ENCODE assay signal across 24 cellular contexts in the genomic region with DNA sequence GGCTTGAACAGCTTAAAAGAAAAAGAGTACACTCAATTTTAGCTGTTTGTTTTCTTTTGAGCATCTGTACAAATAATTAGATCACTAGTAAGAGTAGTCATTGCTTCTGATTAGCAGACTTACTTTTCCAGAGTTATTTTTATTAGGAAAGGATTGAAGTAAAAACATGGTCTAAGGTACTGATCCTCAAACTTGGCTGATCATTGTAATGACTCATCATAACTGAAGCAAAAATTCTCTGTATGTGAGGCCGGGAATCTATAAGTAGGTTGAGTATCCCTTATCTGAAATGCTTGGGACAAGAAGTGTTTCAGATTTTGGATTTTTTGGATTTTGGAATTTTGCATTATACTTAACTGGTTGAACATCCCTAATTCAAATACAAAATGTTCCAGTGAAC.
"Had no signal": no experiment of that assay in that cellular context is flagged by ENCODE, and none has a peak within 500 bp of the region (broad histone marks: within the 10 kb centered on the region; RNA-seq: fewer than 3 reads in every experiment).

No MANE protein-coding gene starts in this region.

- H3K4me3 ChIP-seq: dorsolateral prefrontal cortex, heart left ventricle, left lung, lung, psoas muscle, right lobe of liver, spleen, testis, tibial nerve, upper lobe of right lung, vagina had no signal

- H3K4me3 Mint-ChIP-seq: naive B cell; nephron; stimulated activated naive B cell treated with anti-CD40 and anti-IgM and Interleukin-4, amounts not matched to agents 10 μg/mL and 1 μg/mL and 100 μg/mL, for 72 hours; stimulated activated naive CD8-positive, alpha-beta T cell treated with anti-CD3 and anti-CD28 coated beads, Interleukin-15, amount 100 ng/mL, for 72 hours had no signal

- FAIRE-seq: frontal cortex, islet of Langerhans had no signal

- H3K4me1 ChIP-seq: left lung, psoas muscle, testis, upper lobe of right lung had no signal

- H3K27ac Mint-ChIP-seq: naive B cell; nephron; stimulated activated naive B cell treated with anti-CD40 and anti-IgM and Interleukin-4, amounts not matched to agents 10 μg/mL and 1 μg/mL and 100 μg/mL, for 72 hours; stimulated activated naive CD8-positive, alpha-beta T cell treated with anti-CD3 and anti-CD28 coated beads, Interleukin-15, amount 100 ng/mL, for 72 hours had no signal

- H3K27ac ChIP-seq: dorsolateral prefrontal cortex, heart left ventricle, left lung, psoas muscle, right lobe of liver, spleen, testis, tibial nerve, upper lobe of right lung, vagina had no signal

- H3K9me3 ChIP-seq: heart left ventricle, left lung, psoas muscle, right lobe of liver, spleen, testis, tibial nerve, upper lobe of right lung, vagina had no signal

- H3K4me1 Mint-ChIP-seq: nephron; stimulated activated naive B cell treated with anti-CD40 and anti-IgM and Interleukin-4, amounts not matched to agents 10 μg/mL and 1 μg/mL and 100 μg/mL, for 72 hours had no signal

- H3K9me3 Mint-ChIP-seq: naive B cell; nephron; stimulated activated naive B cell treated with anti-CD40 and anti-IgM and Interleukin-4, amounts not matched to agents 10 μg/mL and 1 μg/mL and 100 μg/mL, for 72 hours; stimulated activated naive CD8-positive, alpha-beta T cell treated with anti-CD3 and anti-CD28 coated beads, Interleukin-15, amount 100 ng/mL, for 72 hours had no signal

- ATAC-seq: heart left ventricle; left lung; psoas muscle; right lobe of liver; stimulated activated naive B cell treated with anti-CD40 and anti-IgM and Interleukin-4, amounts not matched to agents 10 μg/mL and 1 μg/mL and 100 μg/mL, for 72 hours; stimulated activated naive CD8-positive, alpha-beta T cell treated with anti-CD3 and anti-CD28 coated beads, Interleukin-15, amount 100 ng/mL, for 72 hours; upper lobe of right lung had no signal

- DNase-seq: cortex of kidney; dorsolateral prefrontal cortex; effector CD8-positive, alpha-beta T cell; heart left ventricle; hippocampal formation; left lung; mesendoderm; naive B cell; psoas muscle; retina; right lobe of liver; spleen; stimulated activated CD4-positive, alpha-beta T cell treated with anti-CD3 and anti-CD28 coated beads, Interleukin-2, amount 100 ng/mL, for 24 hours; stimulated activated CD4-positive, alpha-beta T cell treated with anti-CD3 and anti-CD28 coated beads, Interleukin-4, amount 100 ng/mL, for 4 hours; stimulated activated naive B cell treated with anti-CD40 and anti-IgM and Interleukin-4, amounts not matched to agents 10 μg/mL and 1 μg/mL and 100 μg/mL, for 72 hours; stimulated activated naive CD8-positive, alpha-beta T cell treated with anti-CD3 and anti-CD28 coated beads, Interleukin-15, amount 100 ng/mL, for 72 hours; testis; upper lobe of right lung had no signal

- H3K27me3 ChIP-seq: dorsolateral prefrontal cortex, heart left ventricle, left lung, right lobe of liver, spleen, testis, tibial nerve, upper lobe of right lung, vagina had no signal

- H3K27me3 Mint-ChIP-seq: naive B cell; stimulated activated naive B cell treated with anti-CD40 and anti-IgM and Interleukin-4, amounts not matched to agents 10 μg/mL and 1 μg/mL and 100 μg/mL, for 72 hours; stimulated activated naive CD8-positive, alpha-beta T cell treated with anti-CD3 and anti-CD28 coated beads, Interleukin-15, amount 100 ng/mL, for 72 hours had no signal
